In the genomic region with DNA sequence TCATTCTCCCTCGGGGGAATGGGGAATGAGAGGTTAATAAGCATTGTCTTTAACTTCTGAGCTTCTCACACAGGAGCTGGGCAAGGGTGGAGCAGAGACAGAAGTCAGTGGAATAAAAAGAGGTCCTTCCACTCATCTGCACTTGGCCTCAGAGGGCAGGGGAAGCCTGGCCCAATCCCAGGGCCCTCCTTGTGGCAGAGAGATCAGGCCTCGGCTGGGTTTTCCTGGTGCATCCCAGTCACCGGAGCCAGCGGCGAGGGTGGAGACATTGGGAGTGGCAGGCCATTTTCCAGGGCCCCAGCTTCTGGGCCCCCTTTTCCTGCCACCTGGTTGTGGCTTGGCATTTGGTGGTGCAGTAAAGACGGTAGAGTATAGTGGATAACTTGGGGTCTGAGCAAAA, we compare ENCODE assay signal across 10 cellular contexts. TPM values are rescaled to one million over a fixed set of nuclear protein-coding genes. Genes with fewer than 3 reads are reported as not detected.
A peak's percentile ranks its signal among the peaks of the same experiment; 100 is the strongest.
DNase-seq lines count a peak whose midpoint lies in the region; ATAC-seq and TF ChIP-seq lines count a peak whose summit lies in the region.
"Had no signal": no experiment of that assay in that cellular context is flagged by ENCODE, and none has a peak within 500 bp of the region (broad histone marks: within the 10 kb centered on the region; RNA-seq: fewer than 3 reads in every experiment).

No MANE protein-coding gene starts in this region.

- DNase-seq in cardiac septum (ENCODE audit: low spot score) = peak; percentile 67
- no peak for DNase-seq in heart right ventricle
- no peak for DNase-seq in activated CD4-positive, alpha-beta memory T cell treated with anti-CD3 and anti-CD28 coated beads for 36 hours
- no peak for DNase-seq in left colon
- DNase-seq in aorta = peak; percentile 33 to 57
- DNase-seq in superior temporal gyrus (ENCODE audit: extremely low spot score) = no peak
- DNase-seq in NCI-H1105 (lab: John Stamatoyannopoulos, UW) = no peak

- H3K27me3 ChIP-seq in heart right ventricle = no peaks in the 10 kb centered on the region
- H3K27me3 ChIP-seq in aorta (ENCODE audit: control insufficient read depth in 1 of 2, insufficient read depth in 2 of 2, low read length in 1 of 2) = no peaks in the 10 kb centered on the region
- H3K27me3 ChIP-seq: pancreas had no signal

- intact Hi-C loops in cardiac septum (cut with DNase I) = no loop called here
- intact Hi-C loops in heart right ventricle (cut with DNase I) = loop anchor here in 1 of 10 donors (5.0 kb wide), 1 partner anchor 51 kb away; the partner anchor contains the start of gene DACT3
- intact Hi-C loops in activated CD4-positive, alpha-beta memory T cell treated with anti-CD3 and anti-CD28 coated beads for 36 hours (cut with micrococcal nuclease) = loop anchor here (1.0 kb wide), 1 partner anchor 8 kb away; no protein-coding TSS in a partner anchor
- intact Hi-C loops in left colon (cut with DNase I, micrococcal nuclease) = loop anchor here in 1 of 2 donors (10.0 kb wide), 1 partner anchor 53 kb away; the partner anchor contains the start of gene DACT3
- intact Hi-C loops in aorta (cut with DNase I) = loop anchor here (1.0 to 2.0 kb wide), 2 partner anchors 10 to 51 kb away; partner anchors contain the start of gene CALM3 (in 1 of the 2)

- peak overlapping the region in 1 of 10 donors; percentile 45 for H3K27ac ChIP-seq in heart right ventricle
- H3K27ac ChIP-seq in aorta (ENCODE audit: low read depth in 1 of 2, low read length in 2 of 2) = no peak overlapping the region
- H3K27ac ChIP-seq: C4-2B, pancreas had no signal

- H3K27me3 Mint-ChIP-seq in activated CD4-positive, alpha-beta memory T cell treated with anti-CD3 and anti-CD28 coated beads for 36 hours = no peaks in the 10 kb centered on the region

- CTCF ChIA-PET in activated CD4-positive, alpha-beta memory T cell treated with anti-CD3 and anti-CD28 coated beads for 36 hours (lab: Charles Lee) = interaction anchor here (1.0 to 13.2 kb wide), 8 partner anchors 9 to 82 kb away, joined by 3 to 319 read pairs (median 4); partner anchors contain the start of genes CALM3, DACT3 and PTGIR

- H3K4me1 ChIP-seq in heart right ventricle = peaks cover 0 to 38% (median 17%) of the 10 kb centered on the region in 9 donors
- H3K4me1 ChIP-seq in aorta (ENCODE audit: control insufficient read depth in 1 of 2, insufficient read depth in 2 of 2, low read length in 2 of 2) = no peaks in the 10 kb centered on the region

- no peaks in the 10 kb centered on the region for H3K9me3 Mint-ChIP-seq in activated CD4-positive, alpha-beta memory T cell treated with anti-CD3 and anti-CD28 coated beads for 36 hours

- H3K4me3 ChIP-seq in heart right ventricle (no peak overlapping the region), aorta (ENCODE audit: low read length in 2 of 2) (no peak overlapping the region)
- H3K4me3 ChIP-seq: pancreas had no signal

- WGBS in heart right ventricle, 2 donors = 67 to 82% methylated on average over 6 of the region's 6 CpGs
- 78 to 79% methylated on average over 6 of the region's 6 CpGs for WGBS in aorta, 2 donors

- peaks cover 30% of the 10 kb centered on the region for H3K36me3 Mint-ChIP-seq in activated CD4-positive, alpha-beta memory T cell treated with anti-CD3 and anti-CD28 coated beads for 36 hours

- ATAC-seq in heart right ventricle (no peak), left colon (peak; percentile 13), aorta (ENCODE audit: low FRiP score) (no peak), GM18873 (IDR thresholded peaks at IDR 0.05; ENCODE audit: low FRiP score, unreplicated experiment) (no peak)
- ATAC-seq: pancreas had no signal

- H3K4me1 Mint-ChIP-seq in activated CD4-positive, alpha-beta memory T cell treated with anti-CD3 and anti-CD28 coated beads for 36 hours (ENCODE audit: low read depth) = peaks cover 52% of the 10 kb centered on the region

- H3K27ac Mint-ChIP-seq in activated CD4-positive, alpha-beta memory T cell treated with anti-CD3 and anti-CD28 coated beads for 36 hours = peak overlapping the region; percentile 71

- TF ChIP-seq CTCF in heart right ventricle (IDR thresholded peaks at IDR 0.05) = no peak

- H3K9me3 ChIP-seq in heart right ventricle = no peaks in the 10 kb centered on the region
- H3K9me3 ChIP-seq in aorta (ENCODE audit: control insufficient read depth, low read length) = no peaks in the 10 kb centered on the region
- H3K9me3 ChIP-seq: pancreas had no signal

- H3K4me3 Mint-ChIP-seq in activated CD4-positive, alpha-beta memory T cell treated with anti-CD3 and anti-CD28 coated beads for 36 hours = no peak overlapping the region

- POLR2A ChIA-PET in activated CD4-positive, alpha-beta memory T cell treated with anti-CD3 and anti-CD28 coated beads for 36 hours (lab: Charles Lee) = interaction anchor here (0.8 to 3.5 kb wide), 3 partner anchors 8 to 49 kb away, joined by 3 to 50 read pairs (median 4); partner anchors contain the start of genes CALM3 and DACT3

- peaks cover 0 to 43% (median 32%) of the 10 kb centered on the region in 9 donors for H3K36me3 ChIP-seq in heart right ventricle
- H3K36me3 ChIP-seq in aorta (ENCODE audit: control insufficient read depth in 1 of 2, insufficient read depth in 2 of 2, low read length in 1 of 2) = peaks cover 0 to 6% of the 10 kb centered on the region in 2 donors

RNA-seq across cellular contexts. Expression of gene CALM3, which starts 10.7 kb away (rescaled TPM):
- total RNA-seq in cardiac septum (271 TPM), heart right ventricle (100 to 1,000 TPM; 214 to 488 (median 287) TPM), left colon (100 to 1,000 TPM; 250 to 278 TPM), aorta (100 to 1,000 TPM; 212 to 237 TPM)
- polyA plus RNA-seq in heart right ventricle (100 to 1,000 TPM; 304 to 370 TPM), aorta (100 to 1,000 TPM; 197 to 240 TPM)
- 100 to 1,000 TPM; 410 to 425 TPM for total RNA-seq in activated CD4-positive, alpha-beta memory T cell treated with anti-CD3 and anti-CD28 coated beads for 36 hours

RNA-seq across cellular contexts. Expression of gene PTGIR, which starts 13.1 kb away (rescaled TPM):
- total RNA-seq in cardiac septum (8.6 TPM), heart right ventricle (10 to 100 TPM in 1 of 10 donors, 1 to 10 TPM in 9; 1.4 to 13.7 (median 2.6) TPM), left colon (1 to 10 TPM in 1 of 2 donors, under 1 TPM in 1; 0.58 to 1.6 TPM), aorta (10 to 100 TPM; 70.4 to 70.8 TPM)
- polyA plus RNA-seq in heart right ventricle (1 to 10 TPM; 5.5 to 8.5 TPM), aorta (100 to 1,000 TPM in 1 of 2 donors, 10 to 100 TPM in 1; 17.3 to 119 TPM)
- 10 to 100 TPM; 22.6 to 24.6 TPM for total RNA-seq in activated CD4-positive, alpha-beta memory T cell treated with anti-CD3 and anti-CD28 coated beads for 36 hours

RNA-seq across cellular contexts. Expression of gene GNG8, which starts 24.2 kb away (rescaled TPM):
- total RNA-seq in cardiac septum (not detected), heart right ventricle (1 to 10 TPM in 2 of 10 donors, not detected in 8; 1.9 to 5.9 TPM), left colon (not detected), aorta (1 to 10 TPM; 3.0 to 4.5 TPM)
- polyA plus RNA-seq in heart right ventricle (not detected), aorta (not detected)
- 1 to 10 TPM; 9.5 TPM for total RNA-seq in activated CD4-positive, alpha-beta memory T cell treated with anti-CD3 and anti-CD28 coated beads for 36 hours
- total RNA-seq: pancreas had no signal
- polyA plus RNA-seq: pancreas had no signal

RNA-seq across cellular contexts. Expression of gene DACT3, which starts 49.2 kb away (rescaled TPM):
- total RNA-seq in cardiac septum = 23.8 TPM
- total RNA-seq in heart right ventricle = 10 to 100 TPM in 7 of 10 donors, 1 to 10 TPM in 3; 6.9 to 29.3 (median 14.9) TPM
- 1 to 10 TPM; 3.9 to 5.0 TPM for polyA plus RNA-seq in heart right ventricle
- total RNA-seq in activated CD4-positive, alpha-beta memory T cell treated with anti-CD3 and anti-CD28 coated beads for 36 hours = 1 to 10 TPM; 2.8 to 3.0 TPM
- 1 to 10 TPM; 1.1 to 7.8 TPM for total RNA-seq in left colon
- 100 to 1,000 TPM in 1 of 2 donors, 10 to 100 TPM in 1; 84.1 to 216 TPM for total RNA-seq in aorta
- polyA plus RNA-seq in aorta = 10 to 100 TPM; 24.4 to 47.0 TPM

Comparison
In these comparisons a context has a peak if more than half of its experiments do, and no peak if none do; other contexts are left out.
1. DNase-seq: peak in cardiac septum (single experiment) and aorta (2 of 2); none in heart right ventricle (0 of 2), activated CD4-positive, alpha-beta memory T cell treated with anti-CD3 and anti-CD28 coated beads for 36 hours (single experiment), left colon (0 of 2), superior temporal gyrus (single experiment) and NCI-H1105 (single experiment).